Comparison of ENCODE assay signal across 16 cellular contexts in the genomic region with DNA sequence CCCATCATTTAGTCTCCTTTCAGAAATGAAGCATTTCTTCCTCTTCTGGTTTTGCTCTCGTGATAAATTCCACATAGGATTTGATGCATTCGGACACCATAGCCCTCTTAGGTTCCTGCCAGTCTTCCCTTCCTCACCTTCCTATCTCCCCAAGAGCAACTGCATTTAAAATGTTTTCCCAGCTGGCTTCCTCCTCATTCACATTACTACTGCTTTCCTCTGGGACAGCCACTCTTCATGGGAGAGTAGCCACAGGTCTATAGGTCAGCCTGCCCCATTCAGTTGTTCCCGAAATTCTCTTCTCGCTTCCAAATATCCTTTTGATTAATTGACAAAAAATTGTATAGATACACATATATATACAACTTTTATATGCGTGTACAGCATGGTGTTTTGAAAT.
A peak's percentile ranks its signal among the peaks of the same experiment; 100 is the strongest.
DNase-seq lines count a peak whose midpoint lies in the region; ATAC-seq and TF ChIP-seq lines count a peak whose summit lies in the region.
"Had no signal": no experiment of that assay in that cellular context is flagged by ENCODE, and none has a peak within 500 bp of the region (broad histone marks: within the 10 kb centered on the region; RNA-seq: fewer than 3 reads in every experiment).

No MANE protein-coding gene starts in this region.

- no peak for TF ChIP-seq POLR2A in thyroid gland (IDR thresholded peaks at IDR 0.05)

- H3K27ac ChIP-seq in left ventricle myocardium inferior (replicated peaks), result peak overlapping the region; percentile 77
- peak overlapping the region in 2 of 3 donors; percentile 23 to 50 for H3K27ac ChIP-seq in thyroid gland

- peaks cover 9% of the 10 kb centered on the region for H3K36me3 Mint-ChIP-seq in nephron progenitor cell (ENCODE audit: low read depth)
- H3K36me3 Mint-ChIP-seq in glutamatergic neuron (ENCODE audit: unreplicated experiment), result peaks cover 8% of the 10 kb centered on the region

- ATAC-seq in HG03097 (IDR thresholded peaks at IDR 0.05; ENCODE audit: low FRiP score, unreplicated experiment), result no peak

- no peak overlapping the region for H3K9ac ChIP-seq in endocrine pancreas (ENCODE audit: control insufficient read depth, insufficient read depth, low read length)

- H3K4me3 Mint-ChIP-seq in nephron progenitor cell (peak overlapping the region; percentile 46), glutamatergic neuron (ENCODE audit: unreplicated experiment) (no peak overlapping the region)
- H3K4me3 Mint-ChIP-seq: H9 had no signal

- intact Hi-C loops in left ventricle myocardium inferior (cut with micrococcal nuclease), result no loop called here
- intact Hi-C loops in thyroid gland (cut with DNase I), result no loop called here

- no peak for TF ChIP-seq CTCF in left ventricle myocardium inferior (IDR thresholded peaks at IDR 0.05; ENCODE audit: borderline replicate concordance)
- no peak for TF ChIP-seq CTCF in nephron progenitor cell (IDR thresholded peaks at IDR 0.05)
- no peak for TF ChIP-seq CTCF in thyroid gland (IDR thresholded peaks at IDR 0.05)
- no peak for TF ChIP-seq CTCF in glutamatergic neuron (IDR thresholded peaks at IDR 0.05; ENCODE audit: partially characterized antibody, unreplicated experiment)
- no peak for TF ChIP-seq CTCF in GM13976 (IDR thresholded peaks at IDR 0.05; ENCODE audit: borderline replicate concordance, control extremely low read depth, extremely low read depth, insufficient read depth, missing control alignments)

- H3K4me1 Mint-ChIP-seq in nephron progenitor cell (peaks cover 65% of the 10 kb centered on the region), glutamatergic neuron (ENCODE audit: low read depth, unreplicated experiment) (peaks cover 3% of the 10 kb centered on the region)
- H3K4me1 Mint-ChIP-seq: H9 had no signal

- H3K36me3 ChIP-seq in endocrine pancreas (ENCODE audit: control insufficient read depth, insufficient read depth, low read length) (no peaks in the 10 kb centered on the region), left ventricle myocardium inferior (no peaks in the 10 kb centered on the region), thyroid gland (no peaks in the 10 kb centered on the region)

- H3K4me3 ChIP-seq in endocrine pancreas (ENCODE audit: control insufficient read depth, insufficient read depth, low read length) (peak overlapping the region; percentile 34), left ventricle myocardium inferior (peak overlapping the region; percentile 39), thyroid gland (replicated peaks in 1 of 3) (no peak overlapping the region)

- 60 to 65% methylated on average over 5 of the region's 5 CpGs for WGBS in thyroid gland, 2 donors

- DNase-seq in left ventricle myocardium inferior (no peak), nephron progenitor cell (no peak), thyroid gland (no peak), dermis blood vessel endothelial cell (no peak), glutamatergic neuron (no peak), GM13976 (ENCODE audit: low spot score) (no peak)
- DNase-seq: ACHN, DMS79 treated with DMSO at 0.1 percent for 48 hours, H9, NCI-H1105 treated with DMSO at 0.1 percent for 48 hours, NCI-H1694, NCI-H2081 treated with DMSO at 0.1 percent for 48 hours, NCI-H774, OCI-M1 had no signal

- H3K9me3 ChIP-seq in endocrine pancreas (ENCODE audit: control insufficient read depth, low read length) (no peaks in the 10 kb centered on the region), left ventricle myocardium inferior (replicated peaks) (peaks cover 6% of the 10 kb centered on the region), thyroid gland (no peaks in the 10 kb centered on the region)

- H3K4me1 ChIP-seq in endocrine pancreas (ENCODE audit: control insufficient read depth, insufficient read depth, low read length) (no peaks in the 10 kb centered on the region), left ventricle myocardium inferior (peaks cover 19% of the 10 kb centered on the region), thyroid gland (peaks cover 14 to 16% of the 10 kb centered on the region in 2 donors)

- no peaks in the 10 kb centered on the region for H3K27me3 ChIP-seq in endocrine pancreas (ENCODE audit: control insufficient read depth, insufficient read depth, low read length)
- H3K27me3 ChIP-seq in left ventricle myocardium inferior (ENCODE audit: low read depth), result peaks cover 35% of the 10 kb centered on the region
- H3K27me3 ChIP-seq in thyroid gland, result no peaks in the 10 kb centered on the region

- peaks cover 14% of the 10 kb centered on the region for H3K27me3 Mint-ChIP-seq in nephron progenitor cell (ENCODE audit: low read depth, poor library complexity)
- H3K27me3 Mint-ChIP-seq in glutamatergic neuron (ENCODE audit: unreplicated experiment), result peaks cover 2% of the 10 kb centered on the region

- H3K9me3 Mint-ChIP-seq in nephron progenitor cell, result peaks cover 33% of the 10 kb centered on the region
- no peaks in the 10 kb centered on the region for H3K9me3 Mint-ChIP-seq in glutamatergic neuron (ENCODE audit: unreplicated experiment)

- in situ Hi-C loops in GM13976 (cut with MboI; ENCODE audit: low sequenced_read_pairs, unreplicated experiment), result no loop called here

- H3K27ac Mint-ChIP-seq in nephron progenitor cell (peak overlapping the region; percentile 53), glutamatergic neuron (ENCODE audit: unreplicated experiment) (no peak overlapping the region)
- H3K27ac Mint-ChIP-seq: H9 had no signal

Comparison
In these comparisons a context has a peak if more than half of its experiments do, and no peak if none do; other contexts are left out.
1. H3K4me3 ChIP-seq: peak in endocrine pancreas (single experiment) and left ventricle myocardium inferior (single experiment); none in thyroid gland (0 of 3).